In the genomic region with DNA sequence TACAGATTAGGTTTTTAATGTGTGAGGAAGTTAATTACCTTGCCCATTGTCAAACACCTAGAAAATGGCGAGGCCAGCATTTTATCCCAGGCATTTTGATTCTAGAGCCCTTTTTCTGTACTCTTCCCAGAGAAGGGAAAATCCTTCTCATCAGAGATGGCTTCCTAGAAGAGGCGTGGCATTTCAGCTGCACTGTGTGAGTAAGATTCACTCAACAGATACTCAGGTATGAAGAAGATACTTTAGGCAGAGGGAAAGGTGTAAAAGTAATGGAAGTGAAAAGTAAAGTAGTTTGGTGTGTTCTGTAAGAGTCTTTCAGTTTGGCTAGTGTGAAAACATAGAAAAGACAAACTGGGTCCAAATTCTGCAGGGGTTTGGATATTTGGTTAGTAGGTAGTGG, we compare ENCODE assay signal across 20 cellular contexts.
DNase-seq lines count a peak whose midpoint lies in the region; ATAC-seq, FAIRE-seq and TF ChIP-seq lines count a peak whose summit lies in the region.
"Had no signal": no experiment of that assay in that cellular context is flagged by ENCODE, and none has a peak within 500 bp of the region (broad histone marks: within the 10 kb centered on the region; RNA-seq: fewer than 3 reads in every experiment).

No MANE protein-coding gene starts in this region.

- H3K4me2 ChIP-seq in GM23248 (ENCODE audit: unreplicated experiment) (no peak overlapping the region), astrocyte (ENCODE audit: low read length) (no peak overlapping the region)

- peaks cover 29% of the 10 kb centered on the region for H3K4me1 ChIP-seq in GM23248 (ENCODE audit: insufficient read depth)
- peaks cover 16% of the 10 kb centered on the region for H3K4me1 ChIP-seq in astrocyte (ENCODE audit: insufficient read depth, low read length)
- peaks cover 14% of the 10 kb centered on the region for H3K4me1 ChIP-seq in foreskin keratinocyte
- H3K4me1 ChIP-seq: Caco-2, HAP-1 had no signal

- peaks cover 34% of the 10 kb centered on the region for H3F3A ChIP-seq in GM23248 (ENCODE audit: insufficient read depth)

- in situ Hi-C loops in GM23248 (cut with MboI) = no loop called here

- H3K4me3 Mint-ChIP-seq in activated CD8-positive, alpha-beta memory T cell treated with anti-CD3 and anti-CD28 coated beads, Interleukin-2, amount 10 ng/mL, durations not matched to agents 7 days and 5 days = no peak overlapping the region
- H3K4me3 Mint-ChIP-seq in astrocyte (ENCODE audit: unreplicated experiment) = no peak overlapping the region
- H3K4me3 Mint-ChIP-seq: CD14-positive monocyte had no signal

- H3K36me3 Mint-ChIP-seq in activated CD8-positive, alpha-beta memory T cell treated with anti-CD3 and anti-CD28 coated beads, Interleukin-2, amount 10 ng/mL, durations not matched to agents 7 days and 5 days = peaks cover 46% of the 10 kb centered on the region
- peaks cover 24% of the 10 kb centered on the region for H3K36me3 Mint-ChIP-seq in astrocyte (ENCODE audit: low read depth, unreplicated experiment)

- H3K4me3 ChIP-seq in GM23248 = no peak overlapping the region
- no peak overlapping the region for H3K4me3 ChIP-seq in astrocyte (ENCODE audit: insufficient read depth, low read depth, low read length)
- H3K4me3 ChIP-seq: HAP-1 had no signal

- H3K27ac ChIP-seq in GM23248 (peak overlapping the region; percentile 48), astrocyte (ENCODE audit: low read depth, low read length) (peak overlapping the region; percentile 30), foreskin keratinocyte (peak overlapping the region; percentile 82)
- H3K27ac ChIP-seq: HL-60 had no signal

- peaks cover 7% of the 10 kb centered on the region for H3K4me1 Mint-ChIP-seq in activated CD8-positive, alpha-beta memory T cell treated with anti-CD3 and anti-CD28 coated beads, Interleukin-2, amount 10 ng/mL, durations not matched to agents 7 days and 5 days
- peaks cover 17% of the 10 kb centered on the region for H3K4me1 Mint-ChIP-seq in astrocyte (ENCODE audit: low read depth, unreplicated experiment)

- peaks cover 53% of the 10 kb centered on the region for H3K36me3 ChIP-seq in GM23248 (ENCODE audit: low read depth)
- peaks cover 32% of the 10 kb centered on the region for H3K36me3 ChIP-seq in astrocyte (ENCODE audit: insufficient read depth, low read length)

- H3K9me3 Mint-ChIP-seq in activated CD8-positive, alpha-beta memory T cell treated with anti-CD3 and anti-CD28 coated beads, Interleukin-2, amount 10 ng/mL, durations not matched to agents 7 days and 5 days (ENCODE audit: low read depth) = no peaks in the 10 kb centered on the region
- H3K9me3 Mint-ChIP-seq in astrocyte (ENCODE audit: unreplicated experiment) = no peaks in the 10 kb centered on the region

- no peak for DNase-seq in activated CD8-positive, alpha-beta memory T cell treated with anti-CD3 and anti-CD28 coated beads, Interleukin-2, amount 10 ng/mL, durations not matched to agents 7 days and 5 days
- DNase-seq in activated CD8-positive, alpha-beta memory T cell treated with anti-CD3 and anti-CD28 coated beads, Interleukin-2, amount 50 U/mL, for 48 hours = no peak
- DNase-seq in GM23248 (peak; percentile 39), astrocyte (ENCODE audit: low read depth) (no peak), foreskin keratinocyte (peak; percentile 56 to 81), NCI-H1092 treated with DMSO at 0.1 percent for 48 hours (lab: John Stamatoyannopoulos, UW) (no peak)
- DNase-seq: Caco-2, KG1, NCI-H1105, NCI-H1694 treated with DMSO at 0.1 percent for 48 hours, NCI-H446, NCI-H748 treated with DMSO at 0.1 percent for 48 hours, Right ventricle myocardium superior had no signal

- no peak for FAIRE-seq in astrocyte (lab: Jason Lieb, UNC)
- FAIRE-seq: A204.1 had no signal

- H3K9me2 ChIP-seq in GM23248 (ENCODE audit: insufficient read depth) = no peaks in the 10 kb centered on the region

- CTCF ChIA-PET in activated CD8-positive, alpha-beta memory T cell treated with anti-CD3 and anti-CD28 coated beads, Interleukin-2, amount 10 ng/mL, durations not matched to agents 7 days and 5 days (lab: Charles Lee) = no interaction called here

- no peaks in the 10 kb centered on the region for H4K20me1 ChIP-seq in GM23248 (ENCODE audit: insufficient read depth)
- no peaks in the 10 kb centered on the region for H4K20me1 ChIP-seq in astrocyte (ENCODE audit: insufficient read depth, low read length)

- H3K27ac Mint-ChIP-seq in activated CD8-positive, alpha-beta memory T cell treated with anti-CD3 and anti-CD28 coated beads, Interleukin-2, amount 10 ng/mL, durations not matched to agents 7 days and 5 days = peak overlapping the region; percentile 62
- no peak overlapping the region for H3K27ac Mint-ChIP-seq in astrocyte (ENCODE audit: unreplicated experiment)

- ATAC-seq in activated CD8-positive, alpha-beta memory T cell treated with anti-CD3 and anti-CD28 coated beads, Interleukin-2, amount 10 ng/mL, durations not matched to agents 7 days and 5 days = no peak
- ATAC-seq in foreskin keratinocyte (peak; percentile 98), HG03025 (IDR thresholded peaks at IDR 0.05; ENCODE audit: low FRiP score, unreplicated experiment) (no peak), HG03139 (IDR thresholded peaks at IDR 0.05; ENCODE audit: unreplicated experiment) (no peak)
- ATAC-seq: Panc1 had no signal

- H3K9me3 ChIP-seq in GM23248 (ENCODE audit: low read depth) = no peaks in the 10 kb centered on the region
- no peaks in the 10 kb centered on the region for H3K9me3 ChIP-seq in astrocyte (ENCODE audit: insufficient read depth, low read depth, low read length)
- H3K9me3 ChIP-seq: Caco-2, HAP-1 had no signal

- H2AFZ ChIP-seq in GM23248 (no peak overlapping the region), astrocyte (ENCODE audit: low read depth, low read length) (no peak overlapping the region)

- H3K9ac ChIP-seq in GM23248 = no peak overlapping the region
- no peak overlapping the region for H3K9ac ChIP-seq in astrocyte (ENCODE audit: low read length)

- H3K27me3 Mint-ChIP-seq in activated CD8-positive, alpha-beta memory T cell treated with anti-CD3 and anti-CD28 coated beads, Interleukin-2, amount 10 ng/mL, durations not matched to agents 7 days and 5 days = no peaks in the 10 kb centered on the region
- no peaks in the 10 kb centered on the region for H3K27me3 Mint-ChIP-seq in astrocyte (ENCODE audit: low read depth, unreplicated experiment)

- no peaks in the 10 kb centered on the region for H3K79me2 ChIP-seq in GM23248 (ENCODE audit: insufficient read depth)
- no peaks in the 10 kb centered on the region for H3K79me2 ChIP-seq in astrocyte (ENCODE audit: insufficient read depth, low read length)

- no peak for TF ChIP-seq CTCF in astrocyte (IDR thresholded peaks at IDR 0.05; ENCODE audit: insufficient read depth, low read depth, low read length)
- no peak for TF ChIP-seq CTCF in foreskin keratinocyte (conservative IDR thresholded peaks at IDR 0.05)

- whole genome bisulfite sequencing in GM23248 (ENCODE audit: low coverage in 1 of 2, low lambda C conversion rate in 2 of 2, missing lambda C conversion rate in 2 of 2), 2 experiments = 98 to 100% methylated on average over 2 of the region's 2 CpGs

- no peaks in the 10 kb centered on the region for H3K27me3 ChIP-seq in GM23248 (replicated peaks; ENCODE audit: insufficient read depth)
- H3K27me3 ChIP-seq in astrocyte (ENCODE audit: insufficient read depth, low read length) = no peaks in the 10 kb centered on the region
- H3K27me3 ChIP-seq in foreskin keratinocyte = no peaks in the 10 kb centered on the region

Comparison
In these comparisons a context has a peak if more than half of its experiments do, and no peak if none do; other contexts are left out.
1. DNase-seq: peak in GM23248 (single experiment) and foreskin keratinocyte (2 of 2); none in activated CD8-positive, alpha-beta memory T cell treated with anti-CD3 and anti-CD28 coated beads, Interleukin-2, amount 10 ng/mL, durations not matched to agents 7 days and 5 days (single experiment), activated CD8-positive, alpha-beta memory T cell treated with anti-CD3 and anti-CD28 coated beads, Interleukin-2, amount 50 U/mL, for 48 hours (single experiment), astrocyte (single experiment) and NCI-H1092 treated with DMSO at 0.1 percent for 48 hours (single experiment).
2. H3K27ac ChIP-seq: peak in every context shown above with its lines; median percentile 82 in foreskin keratinocyte; 48 in GM23248; 30 in astrocyte.